ENCODE assay signal across 1 cellular context in genomic region chr9:127166651-127167524, GRCh38.
TF ChIP-seq lines count a peak whose summit lies in the region.

No MANE protein-coding gene starts in this region.

TF ChIP-seq in K562, 482 proteins besides CTCF, POLR2A, EP300 and RAD21 (continued from another document and continues in another):
- peak in 1 of 2 experiments; percentile 63; a peak in 2 of 4 replicates for TF ChIP-seq ZNF318 (IDR thresholded peaks at IDR 0.05; ENCODE audit: borderline replicate concordance in 1 of 2, low read depth in 1 of 2)
- no peak for TF ChIP-seq SRSF7 (optimal IDR thresholded peaks at IDR 0.05; ENCODE audit: low read depth, low read length)
- TF ChIP-seq SIRT6 (IDR thresholded peaks at IDR 0.05; ENCODE audit: low read depth, low read length), result no peak
- TF ChIP-seq USF2 (CRISPR knock-in tag; IDR thresholded peaks at IDR 0.05), result peak; percentile 18; the same call in 1 of the 2 replicates
- TF ChIP-seq MGA (IDR thresholded peaks at IDR 0.05), result peak; percentile 54
- TF ChIP-seq ZNF507 (tag; conservative IDR thresholded peaks at IDR 0.05), result no peak
- TF ChIP-seq PCBP2 (IDR thresholded peaks at IDR 0.05; ENCODE audit: low read depth, low read length, poor library complexity, severe bottlenecking), result no peak
- TF ChIP-seq ZKSCAN1 (IDR thresholded peaks at IDR 0.05; ENCODE audit: low read depth, low read length), result no peak
- TF ChIP-seq PKNOX1 (IDR thresholded peaks at IDR 0.05), result no peak
- no peak for TF ChIP-seq ZNF311 (CRISPR knock-in tag; IDR thresholded peaks at IDR 0.05)
- TF ChIP-seq TCF15 (CRISPR knock-in tag; IDR thresholded peaks at IDR 0.05), result no peak
- TF ChIP-seq SMARCE1 (IDR thresholded peaks at IDR 0.05), result peak; percentile 62; the same call in 1 of the 2 replicates
- TF ChIP-seq ZNF354B (CRISPR knock-in tag; IDR thresholded peaks at IDR 0.05), result no peak
- TF ChIP-seq NCOR1 (IDR thresholded peaks at IDR 0.05), result no peak
- no peak for TF ChIP-seq E2F5 (CRISPR knock-in tag; IDR thresholded peaks at IDR 0.05)
- peak; percentile 59 for TF ChIP-seq GABPA (tag; conservative IDR thresholded peaks at IDR 0.05; ENCODE audit: low read depth)
- no peak for TF ChIP-seq U2AF2 (optimal IDR thresholded peaks at IDR 0.05; ENCODE audit: low read depth, low read length)
- TF ChIP-seq PRDM10 (IDR thresholded peaks at IDR 0.05; ENCODE audit: partially characterized antibody), result no peak
- no peak for TF ChIP-seq ZNF316 (IDR thresholded peaks at IDR 0.05)
- TF ChIP-seq NFE2 (IDR thresholded peaks at IDR 0.05; ENCODE audit: low read depth), result 0 out of 2 replicates have a peak, but pooled peaks have one; percentile 3
- no peak for TF ChIP-seq POLR3G (IDR thresholded peaks at IDR 0.05; ENCODE audit: extremely low read depth, insufficient read length, insufficient replicate concordance)
- no peak for TF ChIP-seq ILF3 (IDR thresholded peaks at IDR 0.05; ENCODE audit: borderline replicate concordance)
- TF ChIP-seq ZEB2 (IDR thresholded peaks at IDR 0.05), result peak; percentile 83
